8 cellular contexts compared by ENCODE assay signal in genomic region chrX:71128915-71129765, GRCh38. TPM values are rescaled to one million over a fixed set of nuclear protein-coding genes. Genes with fewer than 3 reads are reported as not detected.
DNase-seq lines count a peak whose midpoint lies in the region; ATAC-seq, FAIRE-seq and TF ChIP-seq lines count a peak whose summit lies in the region.

No MANE protein-coding gene starts in this region.

- 31 to 36% (median 36%) methylated on average over 17 to 18 of the region's 18 CpGs for WGBS in small intestine, 3 donors

- no peak overlapping the region for H3K27ac ChIP-seq in 22Rv1
- H3K27ac ChIP-seq in right atrium auricular region: no peak overlapping the region
- H3K27ac ChIP-seq in small intestine (ENCODE audit: low read depth in 1 of 2, low read length in 1 of 2): no peak overlapping the region

- peaks cover 8% of the 10 kb centered on the region for H3K36me3 Mint-ChIP-seq in T-helper 17 cell (ENCODE audit: low read depth)

- ATAC-seq in T-helper 17 cell: peak; percentile 93

- peak; percentile 80 for TF ChIP-seq CTCF in 22Rv1 (IDR thresholded peaks at IDR 0.05)
- peak; percentile 84 for TF ChIP-seq CTCF in GM13977 (IDR thresholded peaks at IDR 0.05; ENCODE audit: extremely low read depth, insufficient read depth, missing control alignments)
- peak; percentile 50 to 75 for TF ChIP-seq CTCF in right atrium auricular region (IDR thresholded peaks at IDR 0.05)

- peak; percentile 40; the same call in 1 of the 2 replicates for TF ChIP-seq RAD21 in Ishikawa (IDR thresholded peaks at IDR 0.05; ENCODE audit: low read depth)

- H3K27me3 ChIP-seq in right atrium auricular region (no peaks in the 10 kb centered on the region), small intestine (ENCODE audit: control insufficient read depth in 2 of 2, insufficient read depth in 2 of 2, low read length in 2 of 2) (no peaks in the 10 kb centered on the region)

- peak; percentile 68 for DNase-seq in GM13977 (ENCODE audit: low spot score)
- DNase-seq in T-helper 17 cell: peak; percentile 54 to 73 (median 64)
- DNase-seq in amniotic epithelial cell (ENCODE audit: low read depth): peak; percentile 54
- peak; percentile 67 for DNase-seq in right atrium auricular region (ENCODE audit: low spot score)
- DNase-seq in small intestine: peak; percentile 63
- DNase-seq in NCI-H1048 (lab: John Stamatoyannopoulos, UW): no peak

- peaks cover 20% of the 10 kb centered on the region for H3K4me1 Mint-ChIP-seq in T-helper 17 cell

- FAIRE-seq in small intestine (lab: Jason Lieb, UNC): peak; percentile 15

- no peak overlapping the region for H3K4me3 Mint-ChIP-seq in T-helper 17 cell

- no peak for TF ChIP-seq EP300 in Ishikawa (IDR thresholded peaks at IDR 0.05; ENCODE audit: borderline replicate concordance)

- H3K4me1 ChIP-seq in right atrium auricular region: no peaks in the 10 kb centered on the region
- no peaks in the 10 kb centered on the region for H3K4me1 ChIP-seq in small intestine (ENCODE audit: control insufficient read depth in 2 of 2, insufficient read depth in 1 of 2, low read depth in 1 of 2, low read length in 1 of 2)

- H3K4me3 ChIP-seq in right atrium auricular region (no peak overlapping the region), small intestine (ENCODE audit: low read depth in 1 of 2, low read length in 2 of 2) (no peak overlapping the region)

- peaks cover 70% of the 10 kb centered on the region for H3K36me3 ChIP-seq in right atrium auricular region
- H3K36me3 ChIP-seq in small intestine (ENCODE audit: control insufficient read depth in 2 of 2, insufficient read depth in 2 of 2, low read length in 2 of 2): peaks cover 3 to 9% of the 10 kb centered on the region in 2 donors

- in situ Hi-C loops in GM13977 (cut with MboI; ENCODE audit: low pct_unique_long_range_greater_than_20kb, low sequenced_read_pairs, unreplicated experiment): no loop called here

- peak overlapping the region; percentile 92 for H3K27ac Mint-ChIP-seq in T-helper 17 cell

- no peaks in the 10 kb centered on the region for H3K27me3 Mint-ChIP-seq in T-helper 17 cell

- H3K9me3 ChIP-seq in T-helper 17 cell (ENCODE audit: control insufficient read depth, low read length, poor library complexity, severe bottlenecking): no peaks in the 10 kb centered on the region
- no peaks in the 10 kb centered on the region for H3K9me3 ChIP-seq in right atrium auricular region
- no peaks in the 10 kb centered on the region for H3K9me3 ChIP-seq in small intestine (ENCODE audit: control insufficient read depth, low read depth)

TF ChIP-seq in Ishikawa, 13 proteins besides CTCF, POLR2A, EP300 and RAD21:
- TF ChIP-seq YY1 (IDR thresholded peaks at IDR 0.05; ENCODE audit: low read depth) (no peak), MAX (IDR thresholded peaks at IDR 0.05) (no peak), CEBPB (IDR thresholded peaks at IDR 0.05) (no peak), TCF12 (IDR thresholded peaks at IDR 0.05; ENCODE audit: low read depth) (no peak), EGR1 (IDR thresholded peaks at IDR 0.05) (no peak), FOXM1 (IDR thresholded peaks at IDR 0.05; ENCODE audit: borderline replicate concordance, low read depth) (no peak), NFIC (IDR thresholded peaks at IDR 0.05) (no peak), TAF1 (IDR thresholded peaks at IDR 0.05; ENCODE audit: low read depth) (no peak), USF1 (IDR thresholded peaks at IDR 0.05) (no peak), CREB1 (IDR thresholded peaks at IDR 0.05; ENCODE audit: low read depth) (no peak), TEAD4 (IDR thresholded peaks at IDR 0.05) (no peak), REST (IDR thresholded peaks at IDR 0.05; ENCODE audit: low read depth) (no peak), ZBTB7A (IDR thresholded peaks at IDR 0.05; ENCODE audit: low read depth) (no peak)

RNA-seq across cellular contexts. Expression of gene MED12, which starts 10.7 kb away (rescaled TPM):
- total RNA-seq in T-helper 17 cell (10 to 100 TPM; 66.2 to 79.2 TPM), right atrium auricular region (10 to 100 TPM; 14.8 to 25.5 TPM)
- polyA plus RNA-seq in small intestine: 1 to 10 TPM; 4.3 to 9.6 (median 8.4) TPM

RNA-seq across cellular contexts. Expression of gene NLGN3, which starts 15.5 kb away (rescaled TPM):
- 1 to 10 TPM; 2.9 to 4.2 TPM for total RNA-seq in T-helper 17 cell
- total RNA-seq in right atrium auricular region: under 1 TPM; 0.19 to 0.98 TPM
- under 1 TPM; 0.27 to 0.79 (median 0.45) TPM for polyA plus RNA-seq in small intestine

RNA-seq across cellular contexts. Expression of gene IL2RG, which starts 17.8 kb away (rescaled TPM):
- 100 to 1,000 TPM; 347 to 400 TPM for total RNA-seq in T-helper 17 cell
- 1 to 10 TPM in 1 of 2 donors, not detected in 1; 4.2 TPM for total RNA-seq in right atrium auricular region
- 10 to 100 TPM; 11.2 to 30.0 (median 21.0) TPM for polyA plus RNA-seq in small intestine

RNA-seq across cellular contexts. Expression of gene CXorf65, which starts 22.6 kb away (rescaled TPM):
- total RNA-seq in T-helper 17 cell: 10 to 100 TPM; 57.7 to 68.3 TPM
- not detected for total RNA-seq in right atrium auricular region
- polyA plus RNA-seq in small intestine: 1 to 10 TPM in 2 of 3 donors, under 1 TPM in 1; 0.27 to 2.2 (median 2.2) TPM

RNA-seq across cellular contexts. Expression of gene FOXO4, which starts 33.5 kb away (rescaled TPM):
- total RNA-seq in T-helper 17 cell: 10 to 100 TPM; 23.4 to 40.1 TPM
- 10 to 100 TPM; 12.4 to 17.0 TPM for total RNA-seq in right atrium auricular region
- 10 to 100 TPM; 11.5 to 15.1 (median 14.8) TPM for polyA plus RNA-seq in small intestine

Comparison
In these comparisons a context has a peak if more than half of its experiments do, and no peak if none do; other contexts are left out.
1. RNA of gene IL2RG, which starts 17.8 kb away (total RNA-seq): 347 to 400 TPM in T-helper 17 cell; 4.2 TPM in right atrium auricular region; every median in the first group is over 10 times any median in the second.
2. Peak in every context shown above with its lines, with median percentiles within 50 percentile points of each other: CTCF ChIP-seq.